20 cellular contexts compared by ENCODE assay signal in genomic region chr18:3427944-3428343, GRCh38.
"Had no signal": no experiment of that assay in that cellular context is flagged by ENCODE, and none has a peak within 500 bp of the region (broad histone marks: within the 10 kb centered on the region; RNA-seq: fewer than 3 reads in every experiment).

No MANE protein-coding gene starts in this region.

- DNase-seq: cortex of kidney; hypothalamus; immature natural killer cell; islet precursor cell; kidney glomerular epithelial cell; left colon; left ventricle myocardium superior; lower lobe of right lung; natural killer cell; psoas muscle; right cardiac atrium; sigmoid colon; spleen; stimulated activated CD4-positive, alpha-beta T cell treated with anti-CD3 and anti-CD28 coated beads, Interleukin-4, amount 100 ng/mL, for 4 hours; stimulated activated naive CD8-positive, alpha-beta T cell treated with anti-CD3 and anti-CD28 coated beads, Interleukin-15, Interleukin-2, amounts not matched to agents 100 U/mL and 50 U/mL, for 24 hours; substantia nigra; testis; tibial artery had no signal

- H3K9me3 ChIP-seq: lower lobe of right lung, psoas muscle, sigmoid colon, spleen, testis, tibial artery had no signal

- FAIRE-seq: frontal cortex had no signal

- H3K27ac ChIP-seq: lower lobe of right lung, psoas muscle, sigmoid colon, testis, tibial artery had no signal

- H3K36me3 ChIP-seq: lower lobe of right lung, sigmoid colon, spleen, tibial artery had no signal

- H3K4me1 ChIP-seq: lower lobe of right lung, psoas muscle, sigmoid colon, testis, tibial artery had no signal

- H3K4me3 ChIP-seq: lower lobe of right lung, psoas muscle, sigmoid colon, spleen, testis, tibial artery had no signal

- ATAC-seq: left colon; left ventricle myocardium superior; lower lobe of right lung; natural killer cell; psoas muscle; right cardiac atrium; stimulated activated memory B cell treated with anti-CD40 and anti-IgM and Interleukin-4, amounts not matched to agents 10 μg/mL and 1 μg/mL and 100 μg/mL, for 72 hours; stimulated activated naive CD8-positive, alpha-beta T cell treated with anti-CD3 and anti-CD28 coated beads, Interleukin-15, Interleukin-2, amounts not matched to agents 100 U/mL and 50 U/mL, for 24 hours had no signal

- H3K27me3 ChIP-seq: sigmoid colon, spleen, testis, tibial artery had no signal
